ENCODE assay signal across 8 cellular contexts in the genomic region with DNA sequence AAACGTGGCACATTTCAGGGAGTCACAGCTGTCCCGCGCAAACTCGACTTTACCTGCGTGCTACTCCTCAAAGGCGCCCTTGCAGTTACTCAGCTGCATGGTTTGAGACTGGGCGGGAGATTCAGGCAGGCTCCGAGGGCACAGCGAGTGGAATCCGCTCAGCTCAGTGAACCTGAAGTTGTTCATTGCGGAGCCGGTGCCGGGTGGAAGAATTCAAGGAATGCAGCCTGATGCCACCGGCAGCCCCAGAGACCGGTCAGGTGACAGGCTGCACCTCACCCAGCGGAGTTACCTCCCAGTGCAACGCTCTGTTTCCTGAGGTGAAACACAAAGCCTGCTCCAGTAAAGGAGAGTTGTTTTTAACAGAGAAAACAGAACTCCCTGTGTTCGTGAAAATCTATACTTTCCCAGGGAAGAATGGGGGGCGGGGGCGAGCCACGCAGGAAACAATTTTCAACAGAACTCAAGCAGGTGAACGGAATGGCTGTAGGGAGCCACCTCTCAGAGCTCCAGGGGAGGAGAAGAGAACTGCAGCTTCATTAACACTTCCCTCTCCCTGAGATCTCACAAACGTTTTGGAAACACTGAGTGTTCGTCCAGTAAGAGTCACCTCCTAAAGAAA. TPM values are rescaled to one million over a fixed set of nuclear protein-coding genes. Genes with fewer than 3 reads are reported as not detected.
A peak's percentile ranks its signal among the peaks of the same experiment; 100 is the strongest.
DNase-seq lines count a peak whose midpoint lies in the region; ATAC-seq and TF ChIP-seq lines count a peak whose summit lies in the region.

No MANE protein-coding gene starts in this region.

- H3K27me3 Mint-ChIP-seq in activated T-helper 17 cell treated with anti-CD3 and anti-CD28 coated beads, Interleukin-2, amount 50 U/mL, for 72 hours = peaks cover 36% of the 10 kb centered on the region

- H3K27ac Mint-ChIP-seq in activated T-helper 17 cell treated with anti-CD3 and anti-CD28 coated beads, Interleukin-2, amount 50 U/mL, for 72 hours = no peak overlapping the region

- no peaks in the 10 kb centered on the region for H3K9me2 ChIP-seq in HCT116 (ENCODE audit: insufficient read depth)

- TF ChIP-seq POLR2A in HCT116 (IDR thresholded peaks at IDR 0.05; ENCODE audit: borderline replicate concordance, extremely low read depth, insufficient read depth, insufficient read length) (no peak), gastrocnemius medialis (IDR thresholded peaks at IDR 0.05) (no peak)

- intact Hi-C loops in HCT116 (cut with micrococcal nuclease) (no loop called here), gastrocnemius medialis (cut with DNase I; ENCODE audit: low total_unique reads) (no loop called here)

- H3K36me3 Mint-ChIP-seq in activated T-helper 17 cell treated with anti-CD3 and anti-CD28 coated beads, Interleukin-2, amount 50 U/mL, for 72 hours (ENCODE audit: low read depth) = no peaks in the 10 kb centered on the region

- ATAC-seq in HCT116 = peak; percentile 93
- ATAC-seq in activated T-helper 17 cell treated with anti-CD3 and anti-CD28 coated beads, Interleukin-2, amount 50 U/mL, for 72 hours (replicated peaks) = no peak
- no peak for ATAC-seq in gastrocnemius medialis
- no peak for ATAC-seq in GM21825 (IDR thresholded peaks at IDR 0.05; ENCODE audit: unreplicated experiment)
- no peak for ATAC-seq in HG02763 (IDR thresholded peaks at IDR 0.05; ENCODE audit: unreplicated experiment)

- TF ChIP-seq RAD21 in HCT116 (IDR thresholded peaks at IDR 0.05; ENCODE audit: low read depth) = no peak

- H3K4me3 Mint-ChIP-seq in activated T-helper 17 cell treated with anti-CD3 and anti-CD28 coated beads, Interleukin-2, amount 50 U/mL, for 72 hours = peak overlapping the region; percentile 26

- H3K4me1 Mint-ChIP-seq in activated T-helper 17 cell treated with anti-CD3 and anti-CD28 coated beads, Interleukin-2, amount 50 U/mL, for 72 hours = peaks cover 4% of the 10 kb centered on the region

- H3K4me2 ChIP-seq in HCT116 (ENCODE audit: low read length) = peak overlapping the region; percentile 89

- no peaks in the 10 kb centered on the region for H3K36me3 ChIP-seq in HCT116 (ENCODE audit: control insufficient read depth in 1 of 2, insufficient read depth in 2 of 2, low read length in 2 of 2)
- H3K36me3 ChIP-seq in gastrocnemius medialis = no peaks in the 10 kb centered on the region

- H4K20me1 ChIP-seq in HCT116 (ENCODE audit: insufficient read depth) = no peaks in the 10 kb centered on the region

- H3K27ac ChIP-seq in HCT116 (ENCODE audit: low read depth, low read length) (peak overlapping the region; percentile 37; the same call in 1 of the 2 replicates), gastrocnemius medialis (no peak overlapping the region)

- H3K27me3 ChIP-seq in HCT116 (ENCODE audit: insufficient read depth, low read length) (no peaks in the 10 kb centered on the region), gastrocnemius medialis (peaks cover 0 to 6% (median 0%) of the 10 kb centered on the region in 3 donors)

- peak overlapping the region; percentile 55 for H3K9ac ChIP-seq in HCT116 (ENCODE audit: low read length)

- CTCF ChIA-PET in HCT116 (lab: Charles Lee) = interaction anchor here (1.1 to 1.4 kb wide), 4 partner anchors 34 to 328 kb away, joined by 3 to 7 read pairs (median 4); no protein-coding TSS in a partner anchor

- no TSS peak for BruUV-seq in HCT116 (replicated peaks; lab: Mats Ljungman, UMichigan)

- no peaks in the 10 kb centered on the region for H3K9me3 Mint-ChIP-seq in activated T-helper 17 cell treated with anti-CD3 and anti-CD28 coated beads, Interleukin-2, amount 50 U/mL, for 72 hours

- RAD21 ChIA-PET in HCT116 (lab: Charles Lee; ENCODE audit: low non-redundant PET in 1 of 2, low total read pairs in 2 of 2, uncharacterized antibody in 2 of 2, unreplicated experiment in 2 of 2) = interaction anchor here (0.9 to 1.3 kb wide), 2 partner anchors 73 to 295 kb away, joined by 3 read pairs; no protein-coding TSS in a partner anchor

- TF ChIP-seq CTCF in HCT116 (IDR thresholded peaks at IDR 0.05 in 2 of 3, conservative IDR thresholded peaks at IDR 0.05 in 1 of 3; ENCODE audit: borderline replicate concordance in 1 of 3, insufficient read depth in 1 of 3, low read depth in 2 of 3, low read length in 2 of 3) (peak in 2 of 3 experiments; percentile 18; a peak in 2 of 6 replicates), gastrocnemius medialis (IDR thresholded peaks at IDR 0.05 in 4 of 5, conservative IDR thresholded peaks at IDR 0.05 in 1 of 5) (no peak)

- H2AFZ ChIP-seq in HCT116 (ENCODE audit: low read depth, low read length, poor library complexity, severe bottlenecking) = peak overlapping the region; percentile 98

- H3K79me2 ChIP-seq in HCT116 (ENCODE audit: insufficient read depth, low read length) = no peaks in the 10 kb centered on the region

- DNase-seq in HCT116 (ENCODE audit: low read depth, low spot score) (peak; percentile 48), hepatic stellate cell (ENCODE audit: low spot score) (peak; percentile 12), gastrocnemius medialis (no peak), AML-193 (lab: John Stamatoyannopoulos, UW) (no peak)
- no peak for DNase-seq in NK-92 treated with Interleukin-12 subunit alpha and Interleukin-12 subunit beta, amount 100 ng/mL, for 24 hours (lab: John Stamatoyannopoulos, UW)

- H3K4me3 ChIP-seq in HCT116 (replicated peaks in 1 of 2; ENCODE audit: low read depth in 1 of 2, low read length in 2 of 2) (peak overlapping the region; percentile 46 to 56), gastrocnemius medialis (peak overlapping the region; percentile 22 to 33 (median 30))

- POLR2A ChIA-PET in HCT116 (lab: Charles Lee) = interaction anchor here (0.7 kb wide), 1 partner anchor 127 kb away, joined by 3 read pairs; no protein-coding TSS in a partner anchor

- in situ Hi-C loops in gastrocnemius medialis (cut with MboI; ENCODE audit: low sequenced_read_pairs in 4 of 4) = loop anchor here (5.0 to 10.0 kb wide), 2 partner anchors 292 to 295 kb away; no protein-coding TSS in a partner anchor

- H3K9me3 ChIP-seq in HCT116 (ENCODE audit: control insufficient read depth in 1 of 2, insufficient read depth in 1 of 2, low read depth in 1 of 2, low read length in 2 of 2) = no peaks in the 10 kb centered on the region
- H3K9me3 ChIP-seq in gastrocnemius medialis = no peaks in the 10 kb centered on the region

- H3K4me1 ChIP-seq in HCT116 (ENCODE audit: control insufficient read depth in 1 of 2, insufficient read depth in 2 of 2, low read length in 2 of 2) (peaks cover 5 to 24% of the 10 kb centered on the region in 2 experiments; a peak in 3 of 4 replicates), gastrocnemius medialis (peaks cover 0 to 8% of the 10 kb centered on the region in 2 donors)

TF ChIP-seq in HCT116, 20 proteins besides CTCF, POLR2A, EP300 and RAD21 (continues in another document):
- TF ChIP-seq SIN3A (IDR thresholded peaks at IDR 0.05; ENCODE audit: low read depth) (peak; percentile 56), ZNF274 (IDR thresholded peaks at IDR 0.05; ENCODE audit: low read depth, low read length) (no peak), ZFX (IDR thresholded peaks at IDR 0.05) (no peak), CBX3 (IDR thresholded peaks at IDR 0.05; ENCODE audit: low read depth) (no peak), YY1 (IDR thresholded peaks at IDR 0.05; ENCODE audit: extremely low read depth, insufficient replicate concordance, low read depth, low read length) (no peak), EGR1 (IDR thresholded peaks at IDR 0.05; ENCODE audit: low read depth) (no peak), FOSL1 (IDR thresholded peaks at IDR 0.05; ENCODE audit: low read depth) (no peak), SP1 (IDR thresholded peaks at IDR 0.05; ENCODE audit: low read depth) (0 out of 2 replicates have a peak, but pooled peaks have one; percentile 17), EZH2 (IDR thresholded peaks at IDR 0.05) (no peak), CEBPB (IDR thresholded peaks at IDR 0.05; ENCODE audit: low read depth) (no peak; the same call in 1 of the 2 replicates), SRF (IDR thresholded peaks at IDR 0.05; ENCODE audit: low read depth) (no peak), TCF7L2 (IDR thresholded peaks at IDR 0.05; ENCODE audit: borderline replicate concordance, extremely low read depth, insufficient read depth, insufficient read length) (peak; percentile 38)
- TF ChIP-seq, protein P1, sequence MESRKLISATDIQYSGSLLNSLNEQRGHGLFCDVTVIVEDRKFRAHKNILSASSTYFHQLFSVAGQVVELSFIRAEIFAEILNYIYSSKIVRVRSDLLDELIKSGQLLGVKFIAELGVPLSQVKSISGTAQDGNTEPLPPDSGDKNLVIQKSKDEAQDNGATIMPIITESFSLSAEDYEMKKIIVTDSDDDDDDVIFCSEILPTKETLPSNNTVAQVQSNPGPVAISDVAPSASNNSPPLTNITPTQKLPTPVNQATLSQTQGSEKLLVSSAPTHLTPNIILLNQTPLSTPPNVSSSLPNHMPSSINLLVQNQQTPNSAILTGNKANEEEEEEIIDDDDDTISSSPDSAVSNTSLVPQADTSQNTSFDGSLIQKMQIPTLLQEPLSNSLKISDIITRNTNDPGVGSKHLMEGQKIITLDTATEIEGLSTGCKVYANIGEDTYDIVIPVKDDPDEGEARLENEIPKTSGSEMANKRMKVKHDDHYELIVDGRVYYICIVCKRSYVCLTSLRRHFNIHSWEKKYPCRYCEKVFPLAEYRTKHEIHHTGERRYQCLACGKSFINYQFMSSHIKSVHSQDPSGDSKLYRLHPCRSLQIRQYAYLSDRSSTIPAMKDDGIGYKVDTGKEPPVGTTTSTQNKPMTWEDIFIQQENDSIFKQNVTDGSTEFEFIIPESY (IDR thresholded peaks at IDR 0.05; ENCODE audit: extremely low read depth, insufficient replicate concordance, low read length) = no peak
- TF ChIP-seq, protein P2, sequence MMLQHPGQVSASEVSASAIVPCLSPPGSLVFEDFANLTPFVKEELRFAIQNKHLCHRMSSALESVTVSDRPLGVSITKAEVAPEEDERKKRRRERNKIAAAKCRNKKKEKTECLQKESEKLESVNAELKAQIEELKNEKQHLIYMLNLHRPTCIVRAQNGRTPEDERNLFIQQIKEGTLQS (IDR thresholded peaks at IDR 0.05) = no peak
- TF ChIP-seq, protein P3, sequence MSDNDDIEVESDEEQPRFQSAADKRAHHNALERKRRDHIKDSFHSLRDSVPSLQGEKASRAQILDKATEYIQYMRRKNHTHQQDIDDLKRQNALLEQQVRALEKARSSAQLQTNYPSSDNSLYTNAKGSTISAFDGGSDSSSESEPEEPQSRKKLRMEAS (IDR thresholded peaks at IDR 0.05) = peak; percentile 85

RNA-seq across cellular contexts. Expression of a gene that starts 3.8 kb away (rescaled TPM):
- total RNA-seq in HCT116 (2021; ENCODE audit: unreplicated experiment) (4.9 TPM), gastrocnemius medialis (under 1 TPM in 1 of 4 donors, not detected in 3; 0.07 TPM)
- polyA plus RNA-seq in HCT116 (2012) = 0.45 and 1.0 TPM in 2 replicates
- not detected for total RNA-seq in activated T-helper 17 cell treated with anti-CD3 and anti-CD28 coated beads, Interleukin-2, amount 50 U/mL, for 72 hours

Comparison
In these comparisons a context has a peak if more than half of its experiments do, and no peak if none do; other contexts are left out.
1. DNase-seq: peak in HCT116 (single experiment) and hepatic stellate cell (single experiment); none in gastrocnemius medialis (0 of 2), AML-193 (0 of 2) and NK-92 treated with Interleukin-12 subunit alpha and Interleukin-12 subunit beta, amount 100 ng/mL, for 24 hours (single experiment).
2. CTCF ChIP-seq: peak in HCT116 (2 of 3); none in gastrocnemius medialis (0 of 5).